In genomic region chr20:40868568-40869223, GRCh38 we compare ENCODE assay signal across 1 cellular context.
TF ChIP-seq lines count a peak whose summit lies in the region.

No MANE protein-coding gene starts in this region.

TF ChIP-seq in GM23338, 12 proteins besides CTCF, POLR2A, EP300 and RAD21 (continued from another document):
- TF ChIP-seq ZNF462 (CRISPR knock-in tag; IDR thresholded peaks at IDR 0.05): no peak
- TF ChIP-seq NANOG (IDR thresholded peaks at IDR 0.05; ENCODE audit: borderline replicate concordance): no peak
- TF ChIP-seq ZNF331 (CRISPR knock-in tag; IDR thresholded peaks at IDR 0.05; ENCODE audit: low read depth): no peak
- TF ChIP-seq CREB1 (CRISPR knock-in tag; IDR thresholded peaks at IDR 0.05; ENCODE audit: low read depth): no peak
- no peak for TF ChIP-seq EZH2 (IDR thresholded peaks at IDR 0.05; ENCODE audit: low read depth, unreplicated experiment)
- TF ChIP-seq EZH2phosphoT487 (IDR thresholded peaks at IDR 0.05; ENCODE audit: unreplicated experiment): no peak
- no peak for TF ChIP-seq POLR2AphosphoS5 (IDR thresholded peaks at IDR 0.05; ENCODE audit: low read depth)
- TF ChIP-seq JUNB (IDR thresholded peaks at IDR 0.05; ENCODE audit: unreplicated experiment): no peak
- no peak for TF ChIP-seq ETS1 (IDR thresholded peaks at IDR 0.05)
- TF ChIP-seq STAT1 (IDR thresholded peaks at IDR 0.05; ENCODE audit: unreplicated experiment): no peak
- no peak for TF ChIP-seq ZNF114 (CRISPR knock-in tag; IDR thresholded peaks at IDR 0.05)
